Comparison of ENCODE assay signal across 8 cellular contexts in the genomic region with DNA sequence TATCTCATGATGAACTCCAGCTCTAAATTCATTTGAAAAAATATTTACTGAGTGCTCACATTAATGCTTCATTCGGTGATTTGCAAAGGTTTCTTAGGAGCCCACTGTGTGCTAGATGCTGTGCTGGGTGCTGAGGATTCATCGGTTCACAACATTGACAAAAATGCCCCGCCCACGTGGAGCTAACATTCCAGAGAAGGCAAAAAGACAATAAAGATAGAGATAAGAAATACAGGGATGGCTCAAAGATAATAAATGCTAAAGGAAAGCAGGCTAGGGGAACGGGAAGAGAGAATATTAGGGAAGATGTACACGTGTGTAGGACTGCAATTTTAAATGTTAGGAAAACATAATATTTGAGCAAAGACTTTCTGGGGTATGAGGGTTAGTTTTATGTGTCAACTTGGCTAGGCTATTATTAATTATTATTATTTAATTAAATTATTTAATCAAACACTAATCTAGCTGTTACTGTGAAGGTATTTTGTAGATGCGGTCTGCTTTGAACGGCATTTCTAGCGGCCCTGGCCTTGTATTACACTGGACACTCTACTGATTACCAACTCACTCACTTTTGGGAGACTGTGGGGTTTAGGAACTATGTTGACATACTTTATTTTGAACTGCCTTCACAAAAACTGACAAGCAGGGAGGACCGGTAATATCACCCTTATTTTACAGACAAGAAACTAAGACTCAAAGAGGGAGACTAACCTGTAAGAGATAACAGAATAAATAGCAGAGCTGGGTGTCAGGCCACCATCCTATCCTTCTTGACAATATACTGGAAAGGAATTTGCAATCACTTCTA.
A peak's percentile ranks its signal among the peaks of the same experiment; 100 is the strongest.
DNase-seq lines count a peak whose midpoint lies in the region; ATAC-seq lines count a peak whose summit lies in the region.

No MANE protein-coding gene starts in this region.

- H3K27me3 Mint-ChIP-seq in activated CD4-positive, alpha-beta T cell treated with anti-CD3 and anti-CD28 coated beads, Interleukin-2, amount 10 ng/mL, durations not matched to agents 24 days and 14 days: no peaks in the 10 kb centered on the region
- peaks cover 3 to 7% (median 7%) of the 10 kb centered on the region in 3 donors for H3K27me3 Mint-ChIP-seq in immature natural killer cell (ENCODE audit: low read depth in 3 of 3)

- intact Hi-C loops in activated CD4-positive, alpha-beta T cell treated with anti-CD3 and anti-CD28 coated beads, Interleukin-2, amount 10 ng/mL, durations not matched to agents 24 days and 14 days (cut with micrococcal nuclease): loop anchor here (5.0 to 10.0 kb wide), 3 partner anchors 196 to 1031 kb away; a partner anchor contains a TSS

- H3K9me3 Mint-ChIP-seq in activated CD4-positive, alpha-beta T cell treated with anti-CD3 and anti-CD28 coated beads, Interleukin-2, amount 10 ng/mL, durations not matched to agents 24 days and 14 days: no peaks in the 10 kb centered on the region
- H3K9me3 Mint-ChIP-seq in activated naive CD4-positive, alpha-beta T cell treated with anti-CD3 and anti-CD28 coated beads, Interleukin-2, amount 50 U/mL, for 72 hours: no peaks in the 10 kb centered on the region
- no peaks in the 10 kb centered on the region for H3K9me3 Mint-ChIP-seq in immature natural killer cell

- peak; percentile 65 for DNase-seq in activated CD4-positive, alpha-beta T cell treated with anti-CD3 and anti-CD28 coated beads, Interleukin-2, amount 10 ng/mL, durations not matched to agents 24 days and 14 days
- no peak for DNase-seq in activated CD4-positive, alpha-beta T cell treated with anti-CD3 and anti-CD28 coated beads, Interleukin-2, amount 50 U/mL, for 1 hour
- DNase-seq in activated naive CD4-positive, alpha-beta T cell treated with anti-CD3 and anti-CD28 coated beads, Interleukin-2, amount 50 U/mL, for 72 hours (ENCODE audit: low spot score in 2 of 2): no peak
- no peak for DNase-seq in immature natural killer cell
- DNase-seq in superior temporal gyrus (ENCODE audit: extremely low spot score): peak; percentile 50
- DNase-seq in NCI-H82 (lab: John Stamatoyannopoulos, UW): no peak
- no peak for DNase-seq in NCI-H187 (lab: John Stamatoyannopoulos, UW)

- peaks cover 5% of the 10 kb centered on the region for H3K36me3 Mint-ChIP-seq in activated CD4-positive, alpha-beta T cell treated with anti-CD3 and anti-CD28 coated beads, Interleukin-2, amount 10 ng/mL, durations not matched to agents 24 days and 14 days (ENCODE audit: low read depth)
- peaks cover 8 to 16% of the 10 kb centered on the region in 2 donors for H3K36me3 Mint-ChIP-seq in activated naive CD4-positive, alpha-beta T cell treated with anti-CD3 and anti-CD28 coated beads, Interleukin-2, amount 50 U/mL, for 72 hours
- no peaks in the 10 kb centered on the region for H3K36me3 Mint-ChIP-seq in immature natural killer cell

- peaks cover 36% of the 10 kb centered on the region for H3K4me1 Mint-ChIP-seq in activated CD4-positive, alpha-beta T cell treated with anti-CD3 and anti-CD28 coated beads, Interleukin-2, amount 10 ng/mL, durations not matched to agents 24 days and 14 days
- peaks cover 46 to 53% of the 10 kb centered on the region in 2 donors for H3K4me1 Mint-ChIP-seq in immature natural killer cell

- peak overlapping the region; percentile 90 for H3K4me3 Mint-ChIP-seq in activated CD4-positive, alpha-beta T cell treated with anti-CD3 and anti-CD28 coated beads, Interleukin-2, amount 10 ng/mL, durations not matched to agents 24 days and 14 days
- H3K4me3 Mint-ChIP-seq in immature natural killer cell: peak overlapping the region; percentile 93 to 98 (median 94)

- H3K27ac Mint-ChIP-seq in activated CD4-positive, alpha-beta T cell treated with anti-CD3 and anti-CD28 coated beads, Interleukin-2, amount 10 ng/mL, durations not matched to agents 24 days and 14 days: peak overlapping the region; percentile 92
- peak overlapping the region; percentile 50 to 96 for H3K27ac Mint-ChIP-seq in activated naive CD4-positive, alpha-beta T cell treated with anti-CD3 and anti-CD28 coated beads, Interleukin-2, amount 50 U/mL, for 72 hours
- peak overlapping the region; percentile 93 to 100 (median 98) for H3K27ac Mint-ChIP-seq in immature natural killer cell

- ATAC-seq in activated naive CD4-positive, alpha-beta T cell treated with anti-CD3 and anti-CD28 coated beads, Interleukin-2, amount 50 U/mL, for 72 hours: no peak
- ATAC-seq in GM18907 (IDR thresholded peaks at IDR 0.05; ENCODE audit: unreplicated experiment): no peak

Comparison
In these comparisons a context has a peak if more than half of its experiments do, and no peak if none do; other contexts are left out.
1. DNase-seq: peak in activated CD4-positive, alpha-beta T cell treated with anti-CD3 and anti-CD28 coated beads, Interleukin-2, amount 10 ng/mL, durations not matched to agents 24 days and 14 days (single experiment) and superior temporal gyrus (single experiment); none in activated CD4-positive, alpha-beta T cell treated with anti-CD3 and anti-CD28 coated beads, Interleukin-2, amount 50 U/mL, for 1 hour (single experiment), activated naive CD4-positive, alpha-beta T cell treated with anti-CD3 and anti-CD28 coated beads, Interleukin-2, amount 50 U/mL, for 72 hours (0 of 2), immature natural killer cell (0 of 3), NCI-H82 (single experiment) and NCI-H187 (0 of 2).
2. Peak in every context shown above with its lines, with median percentiles within 50 percentile points of each other: H3K27ac Mint-ChIP-seq.